ENCODE assay signal across 28 cellular contexts in genomic region chr13:98048263-98048662, GRCh38.
DNase-seq lines count a peak whose midpoint lies in the region; ATAC-seq, FAIRE-seq and TF ChIP-seq lines count a peak whose summit lies in the region.
"Had no signal": no experiment of that assay in that cellular context is flagged by ENCODE, and none has a peak within 500 bp of the region (broad histone marks: within the 10 kb centered on the region; RNA-seq: fewer than 3 reads in every experiment).

No MANE protein-coding gene starts in this region.

- TF ChIP-seq EP300 in HepG2 (IDR thresholded peaks at IDR 0.05; ENCODE audit: low read depth in 2 of 2, low read length in 2 of 2) (no peak), HepG2 (CRISPR knock-in tag; IDR thresholded peaks at IDR 0.05; ENCODE audit: borderline replicate concordance) (no peak)

- TF ChIP-seq CTCF in HepG2 (CRISPR knock-in tag; IDR thresholded peaks at IDR 0.05), result 0 out of 2 replicates have a peak, but pooled peaks have one; percentile 8
- no peak for TF ChIP-seq CTCF in right lobe of liver (IDR thresholded peaks at IDR 0.05)
- TF ChIP-seq CTCF in WTC11 (IDR thresholded peaks at IDR 0.05), result no peak
- no peak for TF ChIP-seq CTCF in kidney (IDR thresholded peaks at IDR 0.05; ENCODE audit: borderline replicate concordance, extremely low read depth, insufficient read depth)
- TF ChIP-seq CTCF in smooth muscle cell (IDR thresholded peaks at IDR 0.05; ENCODE audit: borderline replicate concordance, insufficient read depth, poor library complexity, severe bottlenecking), result no peak

- WGBS in HepG2 (ENCODE audit: low lambda C conversion rate), result 29% methylated on average over 9 of the region's 9 CpGs
- WGBS in right lobe of liver (ENCODE audit: insufficient coverage, low coverage, low lambda C conversion rate, missing lambda C conversion rate), result 82% methylated on average over 9 of the region's 9 CpGs
- WGBS in smooth muscle cell (ENCODE audit: low lambda C conversion rate), result 78% methylated on average over 9 of the region's 9 CpGs

- H3K9ac ChIP-seq in HepG2 (ENCODE audit: insufficient read depth, low read depth, low read length) (no peak overlapping the region), kidney (ENCODE audit: low read length in 2 of 2) (no peak overlapping the region), smooth muscle cell (ENCODE audit: low read depth) (no peak overlapping the region)
- H3K9ac ChIP-seq: KMS-11 had no signal

- intact Hi-C loops in HepG2 (cut with micrococcal nuclease; ENCODE audit: unreplicated experiment) (no loop called here), right lobe of liver (cut with DNase I) (no loop called here), kidney (cut with DNase I) (no loop called here)

- peaks cover 5% of the 10 kb centered on the region for H3K9me3 Mint-ChIP-seq in WTC11

- H3K4me3 ChIP-seq in HepG2 (replicated peaks in 1 of 3; ENCODE audit: insufficient read depth in 1 of 3, low read depth in 2 of 3, low read length in 3 of 3) (peak overlapping the region; percentile 34 to 49 (median 39); a peak in 5 of 6 replicates), right lobe of liver (no peak overlapping the region), kidney (ENCODE audit: low read length in 2 of 2) (peak overlapping the region; percentile 0 to 53), smooth muscle cell (no peak overlapping the region)
- H3K4me3 ChIP-seq: SJCRH30 had no signal

- peak; percentile 12 for FAIRE-seq in HepG2 (lab: Jason Lieb, UNC)
- FAIRE-seq in kidney (lab: Jason Lieb, UNC), result no peak
- FAIRE-seq: GM18507 had no signal

- H3K4me2 ChIP-seq in HepG2 (ENCODE audit: low read depth, low read length) (peak overlapping the region; percentile 60), smooth muscle cell (no peak overlapping the region)
- H3K4me2 ChIP-seq: KMS-11 had no signal

- peaks cover 3% of the 10 kb centered on the region for H3K36me3 Mint-ChIP-seq in WTC11
- H3K36me3 Mint-ChIP-seq: CD14-positive monocyte; CD8-positive, alpha-beta memory T cell had no signal

- no peaks in the 10 kb centered on the region; the same call in 1 of the 2 replicates for H3K27me3 Mint-ChIP-seq in WTC11 (ENCODE audit: low read depth)

- no TSS peak for BruUV-seq in HepG2 (replicated peaks; lab: Mats Ljungman, UMichigan)

- CTCF ChIA-PET in HepG2 (lab: Yijun Ruan, JAX; ENCODE audit: low intra/inter-chr PET ratio, low total read pairs) (no interaction called here), WTC11 (lab: Charles Lee) (no interaction called here)

- DNase-seq in HepG2 (ENCODE audit: low spot score) (no peak), right lobe of liver (no peak), WTC11 (ENCODE audit: low spot score) (no peak), kidney (no peak), retina (peak; percentile 9), smooth muscle cell (lab: John Stamatoyannopoulos, UW; ENCODE audit: unreplicated experiment) (no peak), HPDE6-E6E7 (ENCODE audit: extremely low spot score) (no peak), DMS114 treated with DMSO at 0.1 percent for 48 hours (lab: John Stamatoyannopoulos, UW; ENCODE audit: unreplicated experiment) (no peak)
- DNase-seq: 8988T; ACHN; BE2C; CD8-positive, alpha-beta memory T cell; DMS153; DND-41; NCI-H1092 treated with DMSO at 0.1 percent for 48 hours; NCI-H1436; NCI-H187; NCI-H2081 treated with DMSO at 0.1 percent for 48 hours; NCI-H524; NCI-H774; PC-3; SJCRH30 had no signal

- H3K79me2 ChIP-seq in HepG2 (ENCODE audit: insufficient read depth, low read length) (no peaks in the 10 kb centered on the region), smooth muscle cell (ENCODE audit: low read depth) (no peaks in the 10 kb centered on the region)

- POLR2A ChIA-PET in HepG2 (lab: Yijun Ruan, JAX) (no interaction called here), WTC11 (lab: Charles Lee) (no interaction called here)

- peak overlapping the region; percentile 21 for H3K27ac ChIP-seq in HepG2 (ENCODE audit: extremely low read length, insufficient read depth, low read length)
- no peak overlapping the region for H3K27ac ChIP-seq in right lobe of liver
- peak overlapping the region in 1 of 2 donors; percentile 32 for H3K27ac ChIP-seq in kidney (ENCODE audit: low read depth in 2 of 2, low read length in 2 of 2)
- H3K27ac ChIP-seq in smooth muscle cell (ENCODE audit: low read depth), result no peak overlapping the region
- H3K27ac ChIP-seq: KMS-11, SJCRH30 had no signal

- H4K20me1 ChIP-seq in HepG2 (ENCODE audit: insufficient read depth, low read length) (no peaks in the 10 kb centered on the region), smooth muscle cell (ENCODE audit: low read depth) (no peaks in the 10 kb centered on the region)

- H2AFZ ChIP-seq in HepG2 (ENCODE audit: low read length), result no peak overlapping the region
- no peak overlapping the region for H2AFZ ChIP-seq in smooth muscle cell (ENCODE audit: low read depth)

- in situ Hi-C loops in HepG2 (cut with HindIII; ENCODE audit: extremely low pct_ligation_motif_present, low pct_unique_long_range_greater_than_20kb), result no loop called here

- H3K4me3 Mint-ChIP-seq in WTC11, result no peak overlapping the region
- H3K4me3 Mint-ChIP-seq: CD14-positive monocyte; CD8-positive, alpha-beta memory T cell; IgD-negative memory B cell had no signal

- peaks cover 7% of the 10 kb centered on the region for H3K4me1 Mint-ChIP-seq in WTC11
- H3K4me1 Mint-ChIP-seq: CD14-positive monocyte; CD8-positive, alpha-beta memory T cell; IgD-negative memory B cell had no signal

- peaks cover 55% of the 10 kb centered on the region for H3K4me1 ChIP-seq in HepG2 (ENCODE audit: insufficient read depth, low read length)
- no peaks in the 10 kb centered on the region for H3K4me1 ChIP-seq in right lobe of liver
- H3K4me1 ChIP-seq in kidney (ENCODE audit: control insufficient read depth in 1 of 2, insufficient read depth in 1 of 2, low read depth in 1 of 2, low read length in 2 of 2), result no peaks in the 10 kb centered on the region
- H3K4me1 ChIP-seq in smooth muscle cell (ENCODE audit: low read depth), result no peaks in the 10 kb centered on the region

- no peak overlapping the region for H3K27ac Mint-ChIP-seq in WTC11
- H3K27ac Mint-ChIP-seq: CD14-positive monocyte; CD8-positive, alpha-beta memory T cell; IgD-negative memory B cell had no signal

- ATAC-seq in HepG2 (peak; percentile 46), right lobe of liver (no peak), WTC11 (peak; percentile 32; the same call in 1 of the 2 replicates)
- ATAC-seq: PC-3, Right ventricle myocardium inferior, SK-N-SH treated with all-trans-retinoic acid at 6 μM for 48 hours had no signal

- H3K36me3 ChIP-seq in HepG2 (replicated peaks in 1 of 2; ENCODE audit: control insufficient read depth in 1 of 2, insufficient read depth in 2 of 2, low read length in 2 of 2) (no peaks in the 10 kb centered on the region), right lobe of liver (no peaks in the 10 kb centered on the region), kidney (ENCODE audit: control insufficient read depth in 1 of 2, insufficient read depth in 2 of 2, low read length in 2 of 2) (no peaks in the 10 kb centered on the region), smooth muscle cell (ENCODE audit: low read depth) (no peaks in the 10 kb centered on the region)
- H3K36me3 ChIP-seq: BE2C, SJCRH30 had no signal

- H3K27me3 ChIP-seq in HepG2 (ENCODE audit: control insufficient read depth in 1 of 2, insufficient read depth in 2 of 2, low read length in 2 of 2), result no peaks in the 10 kb centered on the region
- no peaks in the 10 kb centered on the region for H3K27me3 ChIP-seq in right lobe of liver
- no peaks in the 10 kb centered on the region for H3K27me3 ChIP-seq in smooth muscle cell (ENCODE audit: low read depth)
- H3K27me3 ChIP-seq: BE2C, SJCRH30 had no signal

- no peaks in the 10 kb centered on the region for H3F3A ChIP-seq in smooth muscle cell (ENCODE audit: low read depth)

- TF ChIP-seq POLR2A in HepG2 (IDR thresholded peaks at IDR 0.05; ENCODE audit: insufficient read depth in 1 of 2, low read depth in 2 of 2, low read length in 2 of 2) (no peak), right lobe of liver (IDR thresholded peaks at IDR 0.05) (no peak)

- H3K9me3 ChIP-seq in HepG2 (ENCODE audit: low read length), result no peaks in the 10 kb centered on the region
- no peaks in the 10 kb centered on the region for H3K9me3 ChIP-seq in right lobe of liver
- H3K9me3 ChIP-seq in kidney (ENCODE audit: control insufficient read depth in 1 of 2, low read length in 2 of 2), result no peaks in the 10 kb centered on the region
- no peaks in the 10 kb centered on the region for H3K9me3 ChIP-seq in smooth muscle cell (replicated peaks; ENCODE audit: low read depth)
- H3K9me3 ChIP-seq: BE2C, SJCRH30 had no signal

- TF ChIP-seq RAD21 in HepG2 (CRISPR knock-in tag; IDR thresholded peaks at IDR 0.05), result no peak

TF ChIP-seq in HepG2, 621 proteins besides CTCF, POLR2A, EP300 and RAD21 (continues in another document):
- TF ChIP-seq GTF2F1 (IDR thresholded peaks at IDR 0.05; ENCODE audit: low read length) (no peak), ZNF605 (CRISPR knock-in tag; IDR thresholded peaks at IDR 0.05) (0 out of 2 replicates have a peak, but pooled peaks have one; percentile 10)
- TF ChIP-seq, protein P1, sequence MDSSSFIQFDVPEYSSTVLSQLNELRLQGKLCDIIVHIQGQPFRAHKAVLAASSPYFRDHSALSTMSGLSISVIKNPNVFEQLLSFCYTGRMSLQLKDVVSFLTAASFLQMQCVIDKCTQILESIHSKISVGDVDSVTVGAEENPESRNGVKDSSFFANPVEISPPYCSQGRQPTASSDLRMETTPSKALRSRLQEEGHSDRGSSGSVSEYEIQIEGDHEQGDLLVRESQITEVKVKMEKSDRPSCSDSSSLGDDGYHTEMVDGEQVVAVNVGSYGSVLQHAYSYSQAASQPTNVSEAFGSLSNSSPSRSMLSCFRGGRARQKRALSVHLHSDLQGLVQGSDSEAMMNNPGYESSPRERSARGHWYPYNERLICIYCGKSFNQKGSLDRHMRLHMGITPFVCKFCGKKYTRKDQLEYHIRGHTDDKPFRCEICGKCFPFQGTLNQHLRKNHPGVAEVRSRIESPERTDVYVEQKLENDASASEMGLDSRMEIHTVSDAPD (CRISPR knock-in tag; IDR thresholded peaks at IDR 0.05), result 0 out of 2 replicates have a peak, but pooled peaks have one; percentile 7

TF ChIP-seq in WTC11, 78 proteins besides CTCF, POLR2A, EP300 and RAD21 (continues in another document):
- no peak for TF ChIP-seq ELF4 (CRISPR knock-in tag; IDR thresholded peaks at IDR 0.05; ENCODE audit: low read depth)
- TF ChIP-seq OVOL2 (CRISPR knock-in tag; IDR thresholded peaks at IDR 0.05; ENCODE audit: borderline replicate concordance), result no peak
- TF ChIP-seq PRRX2 (CRISPR knock-in tag; IDR thresholded peaks at IDR 0.05), result no peak

Comparison
In these comparisons a context has a peak if more than half of its experiments do, and no peak if none do; other contexts are left out.
1. ATAC-seq: peak in HepG2 (single experiment) and WTC11 (single experiment); none in right lobe of liver (0 of 4).
2. H3K4me3 ChIP-seq: peak in HepG2 (3 of 3) and kidney (2 of 2); none in right lobe of liver (0 of 3) and smooth muscle cell (single experiment).
3. Of the 50 proteins assayed by ChIP-seq in both HepG2 and WTC11: peak only in HepG2: CTCF; only in WTC11: none; in both: none; in neither: 49.